10 cellular contexts compared by ENCODE assay signal in genomic region chr19:45128806-45129205, GRCh38. TPM values are rescaled to one million over a fixed set of nuclear protein-coding genes. Genes with fewer than 3 reads are reported as not detected.
"Had no signal": no experiment of that assay in that cellular context is flagged by ENCODE, and none has a peak within 500 bp of the region (broad histone marks: within the 10 kb centered on the region; RNA-seq: fewer than 3 reads in every experiment).

No MANE protein-coding gene starts in this region.

- DNase-seq: GM23248, GOT3, H7, HFFc6 had no signal

- H3K36me3 ChIP-seq: HAP-1 had no signal

- ATAC-seq: HCT116, HepG2 had no signal

- H3K27ac Mint-ChIP-seq: HFFc6 had no signal

- H3K9me3 Mint-ChIP-seq: HFFc6, IgD-negative memory B cell had no signal

- H3K4me3 Mint-ChIP-seq: HFFc6 had no signal

- H3K9me3 ChIP-seq: HAP-1 had no signal

- H3K27ac ChIP-seq: GM23248, HL-60 had no signal

- H3K27me3 Mint-ChIP-seq: IgD-negative memory B cell had no signal

- H3K9ac ChIP-seq: GM23248 had no signal

- H3K4me3 ChIP-seq: GM23248, HAP-1 had no signal

RNA-seq across cellular contexts. Expression of gene NKPD1, which starts 32.0 kb away (rescaled TPM):
- total RNA-seq: HepG2, HT1080 had no signal
- polyA plus RNA-seq: GM23248, IgD-negative memory B cell had no signal
